In the genomic region with DNA sequence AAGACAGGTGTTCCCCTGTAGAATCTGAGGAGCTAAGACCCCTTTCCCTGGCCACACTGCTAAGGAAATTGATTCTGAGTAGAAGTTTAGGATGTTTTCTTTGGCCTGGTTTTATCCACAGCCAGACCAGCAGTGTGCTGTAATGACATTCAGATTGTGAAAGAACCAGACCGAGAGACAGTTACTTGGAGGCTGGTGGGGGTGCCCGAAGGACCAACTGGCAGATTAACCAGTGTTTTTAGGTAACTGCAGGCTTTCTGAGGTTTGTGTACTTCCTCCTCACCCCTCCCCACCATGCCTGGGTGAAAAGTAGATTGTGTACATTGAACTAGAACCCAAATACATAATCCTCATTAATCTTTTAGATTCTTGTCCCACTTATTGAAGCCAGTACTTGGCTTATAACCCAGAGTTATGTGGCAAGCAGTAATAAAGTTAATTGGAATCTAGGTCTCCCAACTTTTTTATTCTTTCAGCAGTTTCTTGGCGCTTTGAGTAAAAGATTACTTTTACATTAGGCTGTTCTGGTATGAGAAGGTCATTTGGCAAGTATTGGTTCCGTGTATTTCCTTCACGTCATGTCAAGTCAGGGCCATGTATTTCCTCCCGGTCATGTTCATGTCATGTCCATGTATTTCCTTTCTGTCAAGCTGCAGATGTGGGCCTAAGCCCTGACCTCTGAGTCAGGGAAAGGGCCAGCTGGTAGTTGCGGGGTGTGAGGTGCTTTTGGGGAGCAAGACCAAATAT, we compare ENCODE assay signal across 8 cellular contexts.
DNase-seq lines count a peak whose midpoint lies in the region; ATAC-seq, FAIRE-seq and TF ChIP-seq lines count a peak whose summit lies in the region.

No MANE protein-coding gene starts in this region.

- DNase-seq in KG1 (lab: John Stamatoyannopoulos, UW) (peak; percentile 88), GM12878 (ENCODE audit: low read depth, low spot score) (no peak), superior temporal gyrus (ENCODE audit: extremely low spot score) (peak; percentile 41), hippocampal formation (lab: John Stamatoyannopoulos, UW) (no peak)

- RAD21 ChIA-PET in GM12878 (lab: Charles Lee; ENCODE audit: unreplicated experiment), result no interaction called here

- H3K36me3 ChIP-seq in GM12878 (ENCODE audit: control insufficient read depth in 2 of 2, insufficient read depth in 2 of 2, low read length in 1 of 2), result no peaks in the 10 kb centered on the region

- in situ Hi-C loops in GM12878 (cut with MboI), result no loop called here

- H3K79me2 ChIP-seq in GM12878 (ENCODE audit: control insufficient read depth, insufficient read depth, low read length), result no peaks in the 10 kb centered on the region

- SMC1A ChIA-PET in GM12878 (lab: Charles Lee; ENCODE audit: uncharacterized antibody, unreplicated experiment), result interaction anchor here (0.7 kb wide), 1 partner anchor 100 kb away, joined by 3 read pairs; no protein-coding TSS in a partner anchor

- H3K4me2 ChIP-seq in GM12878 (ENCODE audit: control insufficient read depth, insufficient read depth), result no peak overlapping the region

- H4K20me1 ChIP-seq in GM12878 (ENCODE audit: control insufficient read depth, insufficient read depth), result no peaks in the 10 kb centered on the region

- H3K4me3 ChIP-seq in GM12878, result no peak overlapping the region

- ATAC-seq in GM12878, result no peak
- ATAC-seq in GM18867 (IDR thresholded peaks at IDR 0.05; ENCODE audit: unreplicated experiment), result no peak
- no peak for ATAC-seq in GM18519 (IDR thresholded peaks at IDR 0.05; ENCODE audit: low FRiP score, unreplicated experiment)
- ATAC-seq in HG03097 (IDR thresholded peaks at IDR 0.05; ENCODE audit: low FRiP score, unreplicated experiment), result no peak

- no peaks in the 10 kb centered on the region for H3K9me3 ChIP-seq in GM12878 (replicated peaks; ENCODE audit: control insufficient read depth, insufficient read depth, low read length)

- 0 out of 2 replicates have a peak, but pooled peaks cover 3% of the 10 kb centered on the region for H3K4me1 ChIP-seq in GM12878 (ENCODE audit: control insufficient read depth, insufficient read depth, low read length)

- peak; percentile 18 for FAIRE-seq in GM12878 (lab: Jason Lieb, UNC)

- POLR2A ChIA-PET in GM12878 (lab: Charles Lee), result no interaction called here

- TF ChIP-seq RAD21 in GM12878 (IDR thresholded peaks at IDR 0.05; ENCODE audit: insufficient read depth, low read depth, low read length), result no peak

- intact Hi-C loops in GM12878 (cut with micrococcal nuclease; ENCODE audit: unreplicated experiment), result no loop called here

- TF ChIP-seq POLR2A in GM12878 (IDR thresholded peaks at IDR 0.05; ENCODE audit: low read depth, low read length), result no peak

- H3K27ac ChIP-seq in GM12878 (ENCODE audit: control insufficient read depth, insufficient read depth) (no peak overlapping the region), layer of hippocampus (ENCODE audit: low read depth, low read length) (peak overlapping the region; percentile 95)

- H3K9ac ChIP-seq in GM12878 (ENCODE audit: control insufficient read depth, insufficient read depth, low read length), result no peak overlapping the region

- TF ChIP-seq EP300 in GM12878 (IDR thresholded peaks at IDR 0.05; ENCODE audit: borderline replicate concordance in 1 of 2, control insufficient read depth in 1 of 2, low read depth in 2 of 2, low read length in 2 of 2), result no peak

- no peak overlapping the region for H2AFZ ChIP-seq in GM12878 (ENCODE audit: control insufficient read depth, low read depth, low read length)

- no peak for TF ChIP-seq CTCF in GM12878 (IDR thresholded peaks at IDR 0.05 in 2 of 3, conservative IDR thresholded peaks at IDR 0.05 in 1 of 3; ENCODE audit: control insufficient read depth in 2 of 3, extremely low read depth in 1 of 3, insufficient read depth in 1 of 3, low read depth in 3 of 3, low read length in 3 of 3)

- CTCF ChIA-PET in GM12878 (lab: Yijun Ruan, JAX), result no interaction called here

- BruUV-seq in GM12878 (replicated peaks; lab: Mats Ljungman, UMichigan), result no TSS peak

- no peaks in the 10 kb centered on the region for H3K27me3 ChIP-seq in GM12878 (replicated peaks in 1 of 2; ENCODE audit: control insufficient read depth in 2 of 2, insufficient read depth in 2 of 2, low read length in 1 of 2)
- no peaks in the 10 kb centered on the region for H3K27me3 ChIP-seq in layer of hippocampus (ENCODE audit: control insufficient read depth, insufficient read depth, low read length)

- 88% methylated on average over 7 of the region's 7 CpGs for WGBS in GM12878 (ENCODE audit: insufficient coverage, insufficient replicate concordance, low lambda C conversion rate, missing lambda C conversion rate)

TF ChIP-seq in GM12878, 131 proteins besides CTCF, POLR2A, EP300 and RAD21 (continues in another document):
- TF ChIP-seq, protein P1, sequence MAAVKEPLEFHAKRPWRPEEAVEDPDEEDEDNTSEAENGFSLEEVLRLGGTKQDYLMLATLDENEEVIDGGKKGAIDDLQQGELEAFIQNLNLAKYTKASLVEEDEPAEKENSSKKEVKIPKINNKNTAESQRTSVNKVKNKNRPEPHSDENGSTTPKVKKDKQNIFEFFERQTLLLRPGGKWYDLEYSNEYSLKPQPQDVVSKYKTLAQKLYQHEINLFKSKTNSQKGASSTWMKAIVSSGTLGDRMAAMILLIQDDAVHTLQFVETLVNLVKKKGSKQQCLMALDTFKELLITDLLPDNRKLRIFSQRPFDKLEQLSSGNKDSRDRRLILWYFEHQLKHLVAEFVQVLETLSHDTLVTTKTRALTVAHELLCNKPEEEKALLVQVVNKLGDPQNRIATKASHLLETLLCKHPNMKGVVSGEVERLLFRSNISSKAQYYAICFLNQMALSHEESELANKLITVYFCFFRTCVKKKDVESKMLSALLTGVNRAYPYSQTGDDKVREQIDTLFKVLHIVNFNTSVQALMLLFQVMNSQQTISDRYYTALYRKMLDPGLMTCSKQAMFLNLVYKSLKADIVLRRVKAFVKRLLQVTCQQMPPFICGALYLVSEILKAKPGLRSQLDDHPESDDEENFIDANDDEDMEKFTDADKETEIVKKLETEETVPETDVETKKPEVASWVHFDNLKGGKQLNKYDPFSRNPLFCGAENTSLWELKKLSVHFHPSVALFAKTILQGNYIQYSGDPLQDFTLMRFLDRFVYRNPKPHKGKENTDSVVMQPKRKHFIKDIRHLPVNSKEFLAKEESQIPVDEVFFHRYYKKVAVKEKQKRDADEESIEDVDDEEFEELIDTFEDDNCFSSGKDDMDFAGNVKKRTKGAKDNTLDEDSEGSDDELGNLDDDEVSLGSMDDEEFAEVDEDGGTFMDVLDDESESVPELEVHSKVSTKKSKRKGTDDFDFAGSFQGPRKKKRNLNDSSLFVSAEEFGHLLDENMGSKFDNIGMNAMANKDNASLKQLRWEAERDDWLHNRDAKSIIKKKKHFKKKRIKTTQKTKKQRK (IDR thresholded peaks at IDR 0.05; ENCODE audit: low read depth, low read length), result no peak
- TF ChIP-seq ZNF217 (IDR thresholded peaks at IDR 0.05), result no peak
- no peak for TF ChIP-seq ATF7 (IDR thresholded peaks at IDR 0.05; ENCODE audit: low read depth)
- TF ChIP-seq FOXM1 (IDR thresholded peaks at IDR 0.05; ENCODE audit: low read depth, low read length), result no peak
- TF ChIP-seq HDGF (IDR thresholded peaks at IDR 0.05), result no peak
- TF ChIP-seq, protein P2, sequence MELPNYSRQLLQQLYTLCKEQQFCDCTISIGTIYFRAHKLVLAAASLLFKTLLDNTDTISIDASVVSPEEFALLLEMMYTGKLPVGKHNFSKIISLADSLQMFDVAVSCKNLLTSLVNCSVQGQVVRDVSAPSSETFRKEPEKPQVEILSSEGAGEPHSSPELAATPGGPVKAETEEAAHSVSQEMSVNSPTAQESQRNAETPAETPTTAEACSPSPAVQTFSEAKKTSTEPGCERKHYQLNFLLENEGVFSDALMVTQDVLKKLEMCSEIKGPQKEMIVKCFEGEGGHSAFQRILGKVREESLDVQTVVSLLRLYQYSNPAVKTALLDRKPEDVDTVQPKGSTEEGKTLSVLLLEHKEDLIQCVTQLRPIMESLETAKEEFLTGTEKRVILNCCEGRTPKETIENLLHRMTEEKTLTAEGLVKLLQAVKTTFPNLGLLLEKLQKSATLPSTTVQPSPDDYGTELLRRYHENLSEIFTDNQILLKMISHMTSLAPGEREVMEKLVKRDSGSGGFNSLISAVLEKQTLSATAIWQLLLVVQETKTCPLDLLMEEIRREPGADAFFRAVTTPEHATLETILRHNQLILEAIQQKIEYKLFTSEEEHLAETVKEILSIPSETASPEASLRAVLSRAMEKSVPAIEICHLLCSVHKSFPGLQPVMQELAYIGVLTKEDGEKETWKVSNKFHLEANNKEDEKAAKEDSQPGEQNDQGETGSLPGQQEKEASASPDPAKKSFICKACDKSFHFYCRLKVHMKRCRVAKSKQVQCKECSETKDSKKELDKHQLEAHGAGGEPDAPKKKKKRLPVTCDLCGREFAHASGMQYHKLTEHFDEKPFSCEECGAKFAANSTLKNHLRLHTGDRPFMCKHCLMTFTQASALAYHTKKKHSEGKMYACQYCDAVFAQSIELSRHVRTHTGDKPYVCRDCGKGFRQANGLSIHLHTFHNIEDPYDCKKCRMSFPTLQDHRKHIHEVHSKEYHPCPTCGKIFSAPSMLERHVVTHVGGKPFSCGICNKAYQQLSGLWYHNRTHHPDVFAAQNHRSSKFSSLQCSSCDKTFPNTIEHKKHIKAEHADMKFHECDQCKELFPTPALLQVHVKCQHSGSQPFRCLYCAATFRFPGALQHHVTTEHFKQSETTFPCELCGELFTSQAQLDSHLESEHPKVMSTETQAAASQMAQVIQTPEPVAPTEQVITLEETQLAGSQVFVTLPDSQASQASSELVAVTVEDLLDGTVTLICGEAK (IDR thresholded peaks at IDR 0.05; ENCODE audit: borderline replicate concordance), result no peak

Comparison
In these comparisons a context has a peak if more than half of its experiments do, and no peak if none do; other contexts are left out.
1. DNase-seq: peak in KG1 (single experiment) and superior temporal gyrus (single experiment); none in GM12878 (single experiment) and hippocampal formation (0 of 2).